1 cellular context compared by ENCODE assay signal in the genomic region with DNA sequence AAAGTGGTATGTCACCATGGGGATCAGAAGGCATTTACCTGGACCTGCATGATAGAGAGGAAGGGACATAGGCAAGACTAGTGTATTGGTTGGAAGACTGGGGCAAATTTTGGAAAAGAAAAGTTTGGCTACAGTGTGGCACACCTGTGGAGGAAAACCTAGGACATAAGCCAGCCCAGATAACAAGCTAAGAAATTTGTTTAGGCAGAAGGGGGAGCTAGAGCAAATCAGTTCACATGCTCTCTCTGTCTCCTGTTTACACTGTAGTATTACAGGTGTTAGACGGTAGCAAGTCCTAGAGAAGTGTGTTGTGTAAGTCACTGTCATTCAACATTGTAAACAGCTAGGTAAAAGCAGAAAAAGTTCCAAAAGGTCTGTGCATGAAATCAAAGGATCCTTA.
TF ChIP-seq lines count a peak whose summit lies in the region.

No MANE protein-coding gene starts in this region.

TF ChIP-seq in H1, 55 proteins besides CTCF, POLR2A, EP300 and RAD21 (continued from another document):
- TF ChIP-seq, protein P1, sequence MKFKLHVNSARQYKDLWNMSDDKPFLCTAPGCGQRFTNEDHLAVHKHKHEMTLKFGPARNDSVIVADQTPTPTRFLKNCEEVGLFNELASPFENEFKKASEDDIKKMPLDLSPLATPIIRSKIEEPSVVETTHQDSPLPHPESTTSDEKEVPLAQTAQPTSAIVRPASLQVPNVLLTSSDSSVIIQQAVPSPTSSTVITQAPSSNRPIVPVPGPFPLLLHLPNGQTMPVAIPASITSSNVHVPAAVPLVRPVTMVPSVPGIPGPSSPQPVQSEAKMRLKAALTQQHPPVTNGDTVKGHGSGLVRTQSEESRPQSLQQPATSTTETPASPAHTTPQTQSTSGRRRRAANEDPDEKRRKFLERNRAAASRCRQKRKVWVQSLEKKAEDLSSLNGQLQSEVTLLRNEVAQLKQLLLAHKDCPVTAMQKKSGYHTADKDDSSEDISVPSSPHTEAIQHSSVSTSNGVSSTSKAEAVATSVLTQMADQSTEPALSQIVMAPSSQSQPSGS (IDR thresholded peaks at IDR 0.05; ENCODE audit: low read length): no peak
TF ChIP-seq in H1: peak in this region for 0.
